In genomic region chr1:156804572-156805243, GRCh38 we compare ENCODE assay signal across 2 cellular contexts.
A peak's percentile ranks its signal among the peaks of the same experiment; 100 is the strongest.
TF ChIP-seq lines count a peak whose summit lies in the region.

No MANE protein-coding gene starts in this region.

TF ChIP-seq in IMR-90, 13 proteins besides CTCF, POLR2A, EP300 and RAD21:
- TF ChIP-seq USF2 (IDR thresholded peaks at IDR 0.05; ENCODE audit: low read depth, low read length) (no peak), MAFK (IDR thresholded peaks at IDR 0.05; ENCODE audit: low read depth, low read length) (0 out of 2 replicates have a peak, but pooled peaks have one; percentile 10), RCOR1 (IDR thresholded peaks at IDR 0.05; ENCODE audit: insufficient replicate concordance, low read length) (no peak)
TF ChIP-seq in IMR-90: peak in this region for 1.

TF ChIP-seq in SK-N-SH, 30 proteins besides CTCF, POLR2A, EP300 and RAD21:
- TF ChIP-seq MXI1 (IDR thresholded peaks at IDR 0.05; ENCODE audit: low read depth, low read length) (no peak), CHD2 (IDR thresholded peaks at IDR 0.05; ENCODE audit: low read length, partially characterized antibody) (peak; percentile 27)
